In the genomic region with DNA sequence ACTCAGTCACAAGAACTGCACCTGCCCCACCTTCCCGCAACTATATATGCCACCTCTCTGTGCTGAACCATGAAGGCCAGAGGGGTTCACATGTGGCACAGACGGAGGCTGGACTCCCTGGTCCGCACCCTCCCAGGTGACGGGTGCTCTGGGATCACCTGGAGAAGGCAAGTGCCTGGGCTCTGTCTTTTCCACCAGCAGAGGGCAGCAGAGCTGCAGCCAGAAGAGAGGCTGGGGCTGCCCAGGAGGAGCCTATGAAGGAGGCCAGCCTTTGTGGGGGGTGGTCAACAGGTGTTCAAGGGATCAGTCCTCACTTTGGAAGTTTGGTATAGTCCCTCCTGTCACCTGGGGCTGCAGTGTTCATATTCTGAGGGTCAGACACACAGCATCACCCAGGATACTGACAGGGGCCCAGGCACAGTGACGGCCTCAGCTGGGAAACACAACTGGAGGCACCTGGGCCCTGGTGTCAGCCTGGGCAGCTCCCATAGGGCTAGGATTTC, we compare ENCODE assay signal across 8 cellular contexts. TPM values are rescaled to one million over a fixed set of nuclear protein-coding genes. Genes with fewer than 3 reads are reported as not detected.
A peak's percentile ranks its signal among the peaks of the same experiment; 100 is the strongest.
DNase-seq lines count a peak whose midpoint lies in the region; ATAC-seq and TF ChIP-seq lines count a peak whose summit lies in the region.

No MANE protein-coding gene starts in this region.

- H3K36me3 Mint-ChIP-seq in CD8-positive, alpha-beta memory T cell: peaks cover 0 to 12% (median 3%) of the 10 kb centered on the region in 3 donors

- POLR2A ChIA-PET in CD8-positive, alpha-beta memory T cell (lab: Charles Lee): no interaction called here

- H3K27ac ChIP-seq in CD8-positive, alpha-beta memory T cell (ENCODE audit: low read depth, low read length): no peak overlapping the region
- H3K27ac ChIP-seq in ascending aorta: no peak overlapping the region

- no peaks in the 10 kb centered on the region for H3K27me3 ChIP-seq in CD8-positive, alpha-beta memory T cell (ENCODE audit: insufficient read depth, low read length, poor library complexity, severe bottlenecking)
- no peaks in the 10 kb centered on the region for H3K27me3 ChIP-seq in ascending aorta

- peak overlapping the region in 3 of 7 donors; percentile 27 to 74 (median 38) for H3K4me3 Mint-ChIP-seq in CD8-positive, alpha-beta memory T cell

- ATAC-seq in HG02981 (IDR thresholded peaks at IDR 0.05; ENCODE audit: unreplicated experiment): no peak

- TF ChIP-seq CTCF in ascending aorta (IDR thresholded peaks at IDR 0.05): peak; percentile 58 to 79 (median 65)

- CTCF ChIA-PET in CD8-positive, alpha-beta memory T cell (lab: Charles Lee): interaction anchor here (0.8 to 7.2 kb wide), 30 partner anchors 10 to 191 kb away, joined by 3 to 184 read pairs (median 5); no protein-coding TSS in a partner anchor

- peak overlapping the region in 4 of 8 donors; percentile 47 to 67 (median 66) for H3K27ac Mint-ChIP-seq in CD8-positive, alpha-beta memory T cell

- H3K4me1 ChIP-seq in CD8-positive, alpha-beta memory T cell (ENCODE audit: insufficient read depth, low read length): peaks cover 10% of the 10 kb centered on the region
- H3K4me1 ChIP-seq in ascending aorta: no peaks in the 10 kb centered on the region

- no peak overlapping the region for H3K4me3 ChIP-seq in CD8-positive, alpha-beta memory T cell (ENCODE audit: low read length)
- H3K4me3 ChIP-seq in ascending aorta: no peak overlapping the region

- DNase-seq in CD8-positive, alpha-beta memory T cell: peak; percentile 49 to 83 (median 59)
- DNase-seq in HT-29 (ENCODE audit: low spot score): peak; percentile 69
- DNase-seq in T follicular helper cell (ENCODE audit: low read depth): peak; percentile 50
- DNase-seq in ascending aorta (ENCODE audit: low spot score in 2 of 2): no peak
- DNase-seq in iPS DF 19.7 (ENCODE audit: low read depth, low spot score): peak; percentile 23
- DNase-seq in stimulated activated CD4-positive, alpha-beta T cell treated with anti-CD3 and anti-CD28 coated beads, Interleukin-12 subunit alpha, Interleukin-12 subunit beta, amount 100 ng/mL, for 24 hours (ENCODE audit: low read depth in 2 of 2): peak; percentile 39 to 66
- DNase-seq in NCI-H187 treated with DMSO at 0.1 percent for 48 hours (lab: John Stamatoyannopoulos, UW): no peak

- intact Hi-C loops in ascending aorta (cut with DNase I): loop anchor here (5.0 kb wide), 2 partner anchors 109 to 279 kb away; no protein-coding TSS in a partner anchor

- H3K36me3 ChIP-seq in CD8-positive, alpha-beta memory T cell (ENCODE audit: insufficient read depth, low read length): no peaks in the 10 kb centered on the region
- no peaks in the 10 kb centered on the region for H3K36me3 ChIP-seq in ascending aorta

- peaks cover 0 to 3% (median 2%) of the 10 kb centered on the region in 5 donors for H3K9me3 Mint-ChIP-seq in CD8-positive, alpha-beta memory T cell

- H3K9me3 ChIP-seq in CD8-positive, alpha-beta memory T cell (ENCODE audit: low read length): no peaks in the 10 kb centered on the region
- H3K9me3 ChIP-seq in ascending aorta: no peaks in the 10 kb centered on the region

- H3K27me3 Mint-ChIP-seq in CD8-positive, alpha-beta memory T cell: no peaks in the 10 kb centered on the region

- peaks cover 56 to 67% (median 65%) of the 10 kb centered on the region in 3 donors for H3K4me1 Mint-ChIP-seq in CD8-positive, alpha-beta memory T cell

RNA-seq across cellular contexts. Expression of gene IGLL5, which starts 39.2 kb away (rescaled TPM):
- not detected for total RNA-seq in CD8-positive, alpha-beta memory T cell
- polyA plus RNA-seq in CD8-positive, alpha-beta memory T cell: not detected
- total RNA-seq in HT-29 (2014; rRNA removed; shearing (Covaris generic)): not detected in 2 replicates
- total RNA-seq in ascending aorta: 2.3 TPM

Comparison
In these comparisons a context has a peak if more than half of its experiments do, and no peak if none do; other contexts are left out.
1. DNase-seq: peak in CD8-positive, alpha-beta memory T cell (5 of 5), HT-29 (single experiment), T follicular helper cell (single experiment), iPS DF 19.7 (single experiment) and stimulated activated CD4-positive, alpha-beta T cell treated with anti-CD3 and anti-CD28 coated beads, Interleukin-12 subunit alpha, Interleukin-12 subunit beta, amount 100 ng/mL, for 24 hours (2 of 2); none in ascending aorta (0 of 2) and NCI-H187 treated with DMSO at 0.1 percent for 48 hours (single experiment).